In genomic region chr2:133894429-133894828, GRCh38 we compare ENCODE assay signal across 22 cellular contexts.
"Had no signal": no experiment of that assay in that cellular context is flagged by ENCODE, and none has a peak within 500 bp of the region (broad histone marks: within the 10 kb centered on the region; RNA-seq: fewer than 3 reads in every experiment).

No MANE protein-coding gene starts in this region.

- H3K4me3 ChIP-seq: gastrocnemius medialis, heart left ventricle, hepatocyte, left lung, neural progenitor cell, prostate gland, right atrium auricular region, sigmoid colon, suprapubic skin, transverse colon, vagina had no signal

- H2AFZ ChIP-seq: hepatocyte, neural progenitor cell had no signal

- H3K36me3 Mint-ChIP-seq: naive thymus-derived CD4-positive, alpha-beta T cell; neural progenitor cell had no signal

- H3K4me1 ChIP-seq: gastrocnemius medialis, left lung, neural progenitor cell, prostate gland, right atrium auricular region, sigmoid colon, suprapubic skin, transverse colon, vagina had no signal

- H3K9ac ChIP-seq: neural progenitor cell had no signal

- H3K79me2 ChIP-seq: hepatocyte had no signal

- H3K4me2 ChIP-seq: hepatocyte, neural progenitor cell had no signal

- H3K9me3 Mint-ChIP-seq: stimulated activated naive CD8-positive, alpha-beta T cell treated with anti-CD3 and anti-CD28 coated beads, Interleukin-15, Interleukin-2, amounts not matched to agents 100 ng/mL and 50 ng/mL, for 24 hours had no signal

- H3K27ac Mint-ChIP-seq: naive thymus-derived CD4-positive, alpha-beta T cell; nephron; neural progenitor cell; stimulated activated naive CD8-positive, alpha-beta T cell treated with anti-CD3 and anti-CD28 coated beads, Interleukin-15, Interleukin-2, amounts not matched to agents 100 ng/mL and 50 ng/mL, for 24 hours had no signal

- H3K27ac ChIP-seq: gastrocnemius medialis, heart left ventricle, hepatocyte, left lung, neural progenitor cell, prostate gland, right atrium auricular region, sigmoid colon, suprapubic skin, transverse colon, vagina had no signal

- H3K9me3 ChIP-seq: gastrocnemius medialis, heart left ventricle, left lung, prostate gland, right atrium auricular region, sigmoid colon, suprapubic skin, transverse colon, vagina had no signal

- H3K4me3 Mint-ChIP-seq: effector memory CD8-positive, alpha-beta T cell; naive thymus-derived CD4-positive, alpha-beta T cell; nephron; neural progenitor cell; stimulated activated naive B cell treated with anti-CD40 and anti-IgM and Interleukin-4, amounts not matched to agents 10 μg/mL and 1 μg/mL and 100 μg/mL, for 72 hours; stimulated activated naive CD8-positive, alpha-beta T cell treated with anti-CD3 and anti-CD28 coated beads, Interleukin-15, Interleukin-2, amounts not matched to agents 100 ng/mL and 50 ng/mL, for 24 hours had no signal

- ATAC-seq: effector memory CD8-positive, alpha-beta T cell; gastrocnemius medialis; heart left ventricle; left lung; naive thymus-derived CD4-positive, alpha-beta T cell; stimulated activated naive B cell treated with anti-CD40 and anti-IgM and Interleukin-4, amounts not matched to agents 10 μg/mL and 1 μg/mL and 100 μg/mL, for 72 hours had no signal

- H3K27me3 ChIP-seq: gastrocnemius medialis, heart left ventricle, hepatocyte, left lung, neural progenitor cell, right atrium auricular region, sigmoid colon, transverse colon, vagina had no signal

- DNase-seq: cortex of kidney; effector memory CD8-positive, alpha-beta T cell; foreskin fibroblast; gastrocnemius medialis; heart left ventricle; kidney; left lung; mesendoderm; midbrain; naive thymus-derived CD4-positive, alpha-beta T cell; sigmoid colon; stimulated activated CD4-positive, alpha-beta T cell treated with anti-CD3 and anti-CD28 coated beads, Interleukin-2, amount 100 ng/mL, for 24 hours; stimulated activated naive B cell treated with anti-CD40 and anti-IgM and Interleukin-4, amounts not matched to agents 10 μg/mL and 1 μg/mL and 100 μg/mL, for 72 hours; transverse colon had no signal

- H3K36me3 ChIP-seq: gastrocnemius medialis, heart left ventricle, left lung, neural progenitor cell, prostate gland, right atrium auricular region, sigmoid colon, suprapubic skin, transverse colon, vagina had no signal

- H3K4me1 Mint-ChIP-seq: naive thymus-derived CD4-positive, alpha-beta T cell; neural progenitor cell had no signal

- H3K27me3 Mint-ChIP-seq: stimulated activated naive CD8-positive, alpha-beta T cell treated with anti-CD3 and anti-CD28 coated beads, Interleukin-15, Interleukin-2, amounts not matched to agents 100 ng/mL and 50 ng/mL, for 24 hours had no signal
